Comparison of ENCODE assay signal across 9 cellular contexts in genomic region chr2:47594656-47595055, GRCh38. TPM values are rescaled to one million over a fixed set of nuclear protein-coding genes. Genes with fewer than 3 reads are reported as not detected.
"Had no signal": no experiment of that assay in that cellular context is flagged by ENCODE, and none has a peak within 500 bp of the region (broad histone marks: within the 10 kb centered on the region; RNA-seq: fewer than 3 reads in every experiment).

No MANE protein-coding gene starts in this region.

- ATAC-seq: HCT116, HepG2 had no signal

- H3K9me3 ChIP-seq: HAP-1 had no signal

- H3K9ac ChIP-seq: GM23248 had no signal

- H3K4me3 ChIP-seq: GM23248, HAP-1 had no signal

- DNase-seq: GM23248, GOT3, H7, HFFc6 had no signal

- H3K36me3 ChIP-seq: HAP-1 had no signal

- H3K27ac ChIP-seq: GM23248, HL-60 had no signal

- H2AFZ ChIP-seq: GM23248 had no signal

RNA-seq across cellular contexts. Expression of gene KCNK12, which starts 23.9 kb away (rescaled TPM):
- total RNA-seq: GM23248, H4, HepG2 had no signal
- polyA plus RNA-seq: HepG2 had no signal
